In genomic region chr13:105537113-105537512, GRCh38 we compare ENCODE assay signal across 24 cellular contexts.
A peak's percentile ranks its signal among the peaks of the same experiment; 100 is the strongest.
DNase-seq lines count a peak whose midpoint lies in the region; ATAC-seq, FAIRE-seq and TF ChIP-seq lines count a peak whose summit lies in the region.
"Had no signal": no experiment of that assay in that cellular context is flagged by ENCODE, and none has a peak within 500 bp of the region (broad histone marks: within the 10 kb centered on the region; RNA-seq: fewer than 3 reads in every experiment).

No MANE protein-coding gene starts in this region.

- intact Hi-C loops in HepG2 (cut with micrococcal nuclease; ENCODE audit: unreplicated experiment) = no loop called here
- intact Hi-C loops in right lobe of liver (cut with DNase I) = no loop called here
- intact Hi-C loops in thyroid gland (cut with DNase I) = no loop called here

- CTCF ChIA-PET in HepG2 (lab: Yijun Ruan, JAX; ENCODE audit: low intra/inter-chr PET ratio, low total read pairs) = no interaction called here

- peaks cover 62% of the 10 kb centered on the region for H3K9me3 ChIP-seq in HepG2 (ENCODE audit: low read length)
- no peaks in the 10 kb centered on the region for H3K9me3 ChIP-seq in right lobe of liver
- H3K9me3 ChIP-seq in small intestine (ENCODE audit: control insufficient read depth, low read depth) = no peaks in the 10 kb centered on the region
- no peaks in the 10 kb centered on the region for H3K9me3 ChIP-seq in thyroid gland
- no peaks in the 10 kb centered on the region for H3K9me3 ChIP-seq in tibial nerve
- H3K9me3 ChIP-seq: A549; BE2C; BLaER1 treated with 17β-estradiol and CSF1 and Interleukin-3, amounts not matched to agents 10 nM and 100 nM had no signal

- BruUV-seq in HepG2 (replicated peaks; lab: Mats Ljungman, UMichigan) = no TSS peak

- H3K27ac ChIP-seq in HepG2 (ENCODE audit: extremely low read length, insufficient read depth, low read length) = no peak overlapping the region
- H3K27ac ChIP-seq in right lobe of liver = no peak overlapping the region
- no peak overlapping the region for H3K27ac ChIP-seq in small intestine (ENCODE audit: low read depth in 1 of 2, low read length in 1 of 2)
- no peak overlapping the region for H3K27ac ChIP-seq in thyroid gland
- no peak overlapping the region for H3K27ac ChIP-seq in tibial nerve
- H3K27ac ChIP-seq: 22Rv1; A549; BLaER1 treated with 17β-estradiol and CSF1 and Interleukin-3, amounts not matched to agents 10 nM and 100 nM had no signal

- H3K4me2 ChIP-seq in HepG2 (ENCODE audit: low read depth, low read length) = no peak overlapping the region
- H3K4me2 ChIP-seq: A549; BLaER1 treated with 17β-estradiol and CSF1 and Interleukin-3, amounts not matched to agents 10 nM and 100 nM had no signal

- TF ChIP-seq CTCF in HepG2 (CRISPR knock-in tag; IDR thresholded peaks at IDR 0.05) = no peak
- TF ChIP-seq CTCF in right lobe of liver (IDR thresholded peaks at IDR 0.05) = no peak
- TF ChIP-seq CTCF in thyroid gland (IDR thresholded peaks at IDR 0.05) = no peak
- TF ChIP-seq CTCF in tibial nerve (IDR thresholded peaks at IDR 0.05) = no peak

- H2AFZ ChIP-seq in HepG2 (ENCODE audit: low read length) = no peak overlapping the region

- no peaks in the 10 kb centered on the region for H3K27me3 ChIP-seq in HepG2 (ENCODE audit: control insufficient read depth in 1 of 2, insufficient read depth in 2 of 2, low read length in 2 of 2)
- no peaks in the 10 kb centered on the region for H3K27me3 ChIP-seq in right lobe of liver
- H3K27me3 ChIP-seq in small intestine (ENCODE audit: control insufficient read depth in 2 of 2, insufficient read depth in 2 of 2, low read length in 2 of 2) = no peaks in the 10 kb centered on the region
- no peaks in the 10 kb centered on the region for H3K27me3 ChIP-seq in thyroid gland
- H3K27me3 ChIP-seq in tibial nerve = no peaks in the 10 kb centered on the region
- H3K27me3 ChIP-seq: BE2C; BLaER1 treated with 17β-estradiol and CSF1 and Interleukin-3, amounts not matched to agents 10 nM and 100 nM had no signal

- TF ChIP-seq RAD21 in HepG2 (CRISPR knock-in tag; IDR thresholded peaks at IDR 0.05) = no peak

- no peaks in the 10 kb centered on the region for H4K20me1 ChIP-seq in HepG2 (ENCODE audit: insufficient read depth, low read length)
- H4K20me1 ChIP-seq: BLaER1 treated with 17β-estradiol and CSF1 and Interleukin-3, amounts not matched to agents 10 nM and 100 nM had no signal

- H3K36me3 ChIP-seq in HepG2 (replicated peaks in 1 of 2; ENCODE audit: control insufficient read depth in 1 of 2, insufficient read depth in 2 of 2, low read length in 2 of 2) (no peaks in the 10 kb centered on the region), right lobe of liver (no peaks in the 10 kb centered on the region), small intestine (ENCODE audit: control insufficient read depth in 2 of 2, insufficient read depth in 2 of 2, low read length in 2 of 2) (no peaks in the 10 kb centered on the region), thyroid gland (no peaks in the 10 kb centered on the region), tibial nerve (no peaks in the 10 kb centered on the region)
- H3K36me3 ChIP-seq: BE2C; BLaER1 treated with 17β-estradiol and CSF1 and Interleukin-3, amounts not matched to agents 10 nM and 100 nM had no signal

- no peak for ATAC-seq in HepG2
- no peak for ATAC-seq in right lobe of liver
- ATAC-seq: A549 had no signal

- POLR2A ChIA-PET in HepG2 (lab: Yijun Ruan, JAX) = no interaction called here

- TF ChIP-seq EP300 in HepG2 (IDR thresholded peaks at IDR 0.05; ENCODE audit: low read depth in 2 of 2, low read length in 2 of 2) (no peak), HepG2 (CRISPR knock-in tag; IDR thresholded peaks at IDR 0.05; ENCODE audit: borderline replicate concordance) (no peak), tibial nerve (IDR thresholded peaks at IDR 0.05) (no peak)

- TF ChIP-seq POLR2A in HepG2 (IDR thresholded peaks at IDR 0.05; ENCODE audit: insufficient read depth in 1 of 2, low read depth in 2 of 2, low read length in 2 of 2) (no peak), right lobe of liver (IDR thresholded peaks at IDR 0.05) (no peak), thyroid gland (IDR thresholded peaks at IDR 0.05) (no peak), tibial nerve (IDR thresholded peaks at IDR 0.05) (no peak)

- H3K4me1 ChIP-seq in HepG2 (ENCODE audit: insufficient read depth, low read length) (no peaks in the 10 kb centered on the region), right lobe of liver (no peaks in the 10 kb centered on the region), small intestine (ENCODE audit: control insufficient read depth in 2 of 2, insufficient read depth in 1 of 2, low read depth in 1 of 2, low read length in 1 of 2) (no peaks in the 10 kb centered on the region), thyroid gland (no peaks in the 10 kb centered on the region), tibial nerve (no peaks in the 10 kb centered on the region)
- H3K4me1 ChIP-seq: A549; BE2C; BLaER1 treated with 17β-estradiol and CSF1 and Interleukin-3, amounts not matched to agents 10 nM and 100 nM had no signal

- DNase-seq in HepG2 (ENCODE audit: low spot score) (no peak), right lobe of liver (no peak), frontal cortex (ENCODE audit: low spot score in 2 of 2) (no peak), small intestine (no peak), thyroid gland (no peak), tibial nerve (ENCODE audit: low spot score in 2 of 2) (no peak)
- DNase-seq: ACHN; AML-193; BE2C; CD4-positive, alpha-beta T cell; CD8-positive, alpha-beta memory T cell; DMS 273 treated with DMSO at 0.1 percent for 48 hours; DMS79; EL; GF-D8; GOT3; H7; HCEC 1CT had no signal

- H3K4me3 ChIP-seq in HepG2 (replicated peaks in 1 of 3; ENCODE audit: insufficient read depth in 1 of 3, low read depth in 2 of 3, low read length in 3 of 3) (no peak overlapping the region), right lobe of liver (no peak overlapping the region), small intestine (ENCODE audit: low read depth in 1 of 2, low read length in 2 of 2) (no peak overlapping the region), thyroid gland (replicated peaks in 1 of 3) (no peak overlapping the region), tibial nerve (no peak overlapping the region)
- H3K4me3 ChIP-seq: A549; BLaER1 treated with 17β-estradiol and CSF1 and Interleukin-3, amounts not matched to agents 10 nM and 100 nM had no signal

- H3K9ac ChIP-seq in HepG2 (ENCODE audit: insufficient read depth, low read depth, low read length) = no peak overlapping the region
- H3K9ac ChIP-seq: BLaER1 treated with 17β-estradiol and CSF1 and Interleukin-3, amounts not matched to agents 10 nM and 100 nM had no signal

- WGBS in HepG2 (ENCODE audit: low lambda C conversion rate) = 29% methylated on average over 7 of the region's 7 CpGs
- 55% methylated on average over 7 of the region's 7 CpGs for WGBS in right lobe of liver (ENCODE audit: insufficient coverage, low coverage, low lambda C conversion rate, missing lambda C conversion rate)
- WGBS in small intestine, 3 donors = 71 to 96% (median 81%) methylated on average over 7 of the region's 7 CpGs
- WGBS in thyroid gland, 2 donors = 68 to 82% methylated on average over 7 of the region's 7 CpGs
- WGBS in tibial nerve, 2 donors = 79 to 81% methylated on average over 7 of the region's 7 CpGs

- no peak for FAIRE-seq in HepG2 (lab: Jason Lieb, UNC)
- FAIRE-seq in frontal cortex (lab: Jason Lieb, UNC) = peak; percentile 88
- FAIRE-seq in small intestine (lab: Jason Lieb, UNC) = peak; percentile 49
- FAIRE-seq: A549, D721Med, GM12891, GM18507 had no signal

- H3K79me2 ChIP-seq in HepG2 (ENCODE audit: insufficient read depth, low read length) = no peaks in the 10 kb centered on the region

- in situ Hi-C loops in HepG2 (cut with HindIII; ENCODE audit: extremely low pct_ligation_motif_present, low pct_unique_long_range_greater_than_20kb) = no loop called here

TF ChIP-seq in HepG2, 621 proteins besides CTCF, POLR2A, EP300 and RAD21 (continues in another document):
- 0 out of 2 replicates have a peak, but pooled peaks have one; percentile 11 for TF ChIP-seq CEBPB (IDR thresholded peaks at IDR 0.05; ENCODE audit: borderline replicate concordance, low read depth, low read length)
- no peak for TF ChIP-seq SMYD3 (CRISPR knock-in tag; IDR thresholded peaks at IDR 0.05)
- TF ChIP-seq FOXP4 (CRISPR knock-in tag; IDR thresholded peaks at IDR 0.05) = no peak
- TF ChIP-seq FOXO4 (CRISPR knock-in tag; conservative IDR thresholded peaks at IDR 0.05) = no peak
